20 cellular contexts compared by ENCODE assay signal in genomic region chr13:50277127-50277526, GRCh38.
"Had no signal": no experiment of that assay in that cellular context is flagged by ENCODE, and none has a peak within 500 bp of the region (broad histone marks: within the 10 kb centered on the region; RNA-seq: fewer than 3 reads in every experiment).

No MANE protein-coding gene starts in this region.

- H3K4me1 Mint-ChIP-seq: activated naive CD8-positive, alpha-beta T cell treated with anti-CD3 and anti-CD28 coated beads for 36 hours; brain; immature natural killer cell; stimulated activated memory B cell treated with anti-CD40 and anti-IgM and Interleukin-4, amounts not matched to agents 10 μg/mL and 1 μg/mL and 100 μg/mL, for 72 hours had no signal

- H3K79me2 ChIP-seq: parathyroid adenoma had no signal

- H3K27ac ChIP-seq: lower lobe of right lung, neutrophil, parathyroid adenoma had no signal

- H3K9me3 ChIP-seq: lower lobe of right lung, neutrophil had no signal

- H3K4me3 Mint-ChIP-seq: activated naive CD8-positive, alpha-beta T cell treated with anti-CD3 and anti-CD28 coated beads for 36 hours; activated T-helper 1 cell treated with anti-CD3 and anti-CD28 coated beads, Interleukin-12 subunit alpha, Interleukin-12 subunit beta, Interleukin-2, Interleukin-4 antibody, amounts not matched to agents 30 ng/mL and 10 ng/mL and 1 ng/mL, durations not matched to agents 14 hours and 24 hours and 36 hours; brain; immature natural killer cell; stimulated activated memory B cell treated with anti-CD40 and anti-IgM and Interleukin-4, amounts not matched to agents 10 μg/mL and 1 μg/mL and 100 μg/mL, for 72 hours; type B pancreatic cell had no signal

- H3K9ac ChIP-seq: parathyroid adenoma had no signal

- H2AFZ ChIP-seq: parathyroid adenoma had no signal

- H3K4me3 ChIP-seq: lower lobe of right lung had no signal

- H3K27me3 ChIP-seq: neutrophil had no signal

- DNase-seq: activated CD4-positive, alpha-beta T cell treated with anti-CD3 and anti-CD28 coated beads, Interleukin-2, amount 50 U/mL, for 1 hour; activated CD8-positive, alpha-beta memory T cell treated with anti-CD3 and anti-CD28 coated beads for 24 hours; activated naive CD8-positive, alpha-beta T cell treated with anti-CD3 and anti-CD28 coated beads for 36 hours; amygdala; cortex of kidney; effector CD8-positive, alpha-beta T cell; foreskin fibroblast; glutamatergic neuron; immature natural killer cell; left colon; lower lobe of right lung; midbrain; retina had no signal

- H3K27ac Mint-ChIP-seq: activated naive CD8-positive, alpha-beta T cell treated with anti-CD3 and anti-CD28 coated beads for 36 hours; activated T-helper 1 cell treated with anti-CD3 and anti-CD28 coated beads, Interleukin-12 subunit alpha, Interleukin-12 subunit beta, Interleukin-2, Interleukin-4 antibody, amounts not matched to agents 30 ng/mL and 10 ng/mL and 1 ng/mL, durations not matched to agents 14 hours and 24 hours and 36 hours; brain; immature natural killer cell; stimulated activated memory B cell treated with anti-CD40 and anti-IgM and Interleukin-4, amounts not matched to agents 10 μg/mL and 1 μg/mL and 100 μg/mL, for 72 hours; type B pancreatic cell had no signal

- H3K36me3 ChIP-seq: lower lobe of right lung, neutrophil had no signal

- H3K36me3 Mint-ChIP-seq: activated naive CD8-positive, alpha-beta T cell treated with anti-CD3 and anti-CD28 coated beads for 36 hours had no signal

- H3K4me1 ChIP-seq: lower lobe of right lung, parathyroid adenoma had no signal

- ATAC-seq: activated CD4-positive, CD25-positive, alpha-beta regulatory T cell treated with anti-CD3 and anti-CD28 coated beads, Interleukin-2, amount 50 U/mL, for 24 hours; left colon; lower lobe of right lung; stimulated activated memory B cell treated with anti-CD40 and anti-IgM and Interleukin-4, amounts not matched to agents 10 μg/mL and 1 μg/mL and 100 μg/mL, for 72 hours had no signal

- H3K27me3 Mint-ChIP-seq: activated naive CD8-positive, alpha-beta T cell treated with anti-CD3 and anti-CD28 coated beads for 36 hours; brain; type B pancreatic cell had no signal
